In the genomic region with DNA sequence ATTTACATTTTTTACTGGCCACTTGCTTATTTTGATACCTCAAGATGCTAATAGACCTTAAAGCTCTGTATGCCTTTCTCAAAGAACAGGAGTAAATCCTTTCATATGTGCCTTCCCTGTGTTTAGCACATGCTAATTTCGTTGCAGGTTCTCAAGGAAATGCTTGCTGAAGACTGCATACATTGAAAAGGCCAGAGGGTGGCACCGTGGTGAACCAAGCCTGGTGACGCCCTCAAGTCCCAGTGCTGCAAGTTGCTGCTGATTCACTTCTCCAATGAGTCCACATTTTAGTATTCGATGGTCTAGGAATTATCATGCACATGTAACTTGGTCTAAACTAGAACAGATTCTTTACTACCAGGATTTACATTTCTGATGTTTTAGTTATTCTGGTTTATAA, we compare ENCODE assay signal across 10 cellular contexts.
DNase-seq lines count a peak whose midpoint lies in the region; ATAC-seq and TF ChIP-seq lines count a peak whose summit lies in the region.
"Had no signal": no experiment of that assay in that cellular context is flagged by ENCODE, and none has a peak within 500 bp of the region (broad histone marks: within the 10 kb centered on the region; RNA-seq: fewer than 3 reads in every experiment).

No MANE protein-coding gene starts in this region.

- no peaks in the 10 kb centered on the region for H3K9me2 ChIP-seq in OCI-LY1 (ENCODE audit: low read depth, low read length)

- H4K20me1 ChIP-seq in OCI-LY1 (ENCODE audit: insufficient read depth, low read length), result no peaks in the 10 kb centered on the region

- TF ChIP-seq CTCF in OCI-LY1 (IDR thresholded peaks at IDR 0.05; ENCODE audit: low read length), result peak; percentile 29; the same call in 1 of the 2 replicates
- TF ChIP-seq CTCF in epithelial cell of proximal tubule (conservative IDR thresholded peaks at IDR 0.05; ENCODE audit: low read depth, low read length), result peak; percentile 39

- no peak overlapping the region for H3K27ac ChIP-seq in OCI-LY1 (ENCODE audit: low read depth, low read length, poor library complexity, severe bottlenecking)
- H3K27ac ChIP-seq: neutrophil had no signal

- no peak overlapping the region for H3K9ac ChIP-seq in OCI-LY1 (ENCODE audit: low read length)

- H3K9me3 ChIP-seq in OCI-LY1 (ENCODE audit: low read length), result no peaks in the 10 kb centered on the region
- H3K9me3 ChIP-seq: neutrophil had no signal

- H2AFZ ChIP-seq in OCI-LY1 (ENCODE audit: low read length), result no peak overlapping the region

- no peaks in the 10 kb centered on the region for H3K27me3 ChIP-seq in OCI-LY1 (ENCODE audit: insufficient read depth, low read length)
- H3K27me3 ChIP-seq: neutrophil had no signal

- H3K79me2 ChIP-seq in OCI-LY1 (ENCODE audit: insufficient read depth, low read length), result no peaks in the 10 kb centered on the region

- no peaks in the 10 kb centered on the region for H3F3A ChIP-seq in OCI-LY1 (ENCODE audit: insufficient read depth, low read length)

- H3K36me3 ChIP-seq in OCI-LY1 (ENCODE audit: insufficient read depth, low read length), result no peaks in the 10 kb centered on the region
- H3K36me3 ChIP-seq: neutrophil had no signal

- H3K4me3 ChIP-seq in OCI-LY1 (ENCODE audit: low read depth, low read length, poor library complexity, severe bottlenecking) (no peak overlapping the region), epithelial cell of proximal tubule (ENCODE audit: low read depth, low read length) (no peak overlapping the region)

- H3K4me2 ChIP-seq in OCI-LY1 (ENCODE audit: low read length), result no peak overlapping the region

- DNase-seq in NCI-H82 (lab: John Stamatoyannopoulos, UW), result peak; percentile 54
- DNase-seq in NCI-H82 treated with DMSO at 0.1 percent for 48 hours (lab: John Stamatoyannopoulos, UW; ENCODE audit: unreplicated experiment), result no peak
- DNase-seq in epithelial cell of proximal tubule (ENCODE audit: low read depth), result no peak
- DNase-seq in renal cortical epithelial cell (ENCODE audit: low read depth), result peak; percentile 43
- no peak for DNase-seq in germinal center (ENCODE audit: low spot score)
- DNase-seq: activated B cell treated with CpG ODN at 0.5 μM for 24 hours had no signal

- no peaks in the 10 kb centered on the region for H3K4me1 ChIP-seq in OCI-LY1 (ENCODE audit: insufficient read depth, low read length, severe bottlenecking)

- ATAC-seq in HG03469 (IDR thresholded peaks at IDR 0.05; ENCODE audit: unreplicated experiment) (no peak), HG03135 (IDR thresholded peaks at IDR 0.05; ENCODE audit: unreplicated experiment) (no peak)

Comparison
In these comparisons a context has a peak if more than half of its experiments do, and no peak if none do; other contexts are left out.
1. DNase-seq: peak in NCI-H82 (single experiment) and renal cortical epithelial cell (single experiment); none in NCI-H82 treated with DMSO at 0.1 percent for 48 hours (single experiment), epithelial cell of proximal tubule (single experiment) and germinal center (single experiment).